1 cellular context compared by ENCODE assay signal in the genomic region with DNA sequence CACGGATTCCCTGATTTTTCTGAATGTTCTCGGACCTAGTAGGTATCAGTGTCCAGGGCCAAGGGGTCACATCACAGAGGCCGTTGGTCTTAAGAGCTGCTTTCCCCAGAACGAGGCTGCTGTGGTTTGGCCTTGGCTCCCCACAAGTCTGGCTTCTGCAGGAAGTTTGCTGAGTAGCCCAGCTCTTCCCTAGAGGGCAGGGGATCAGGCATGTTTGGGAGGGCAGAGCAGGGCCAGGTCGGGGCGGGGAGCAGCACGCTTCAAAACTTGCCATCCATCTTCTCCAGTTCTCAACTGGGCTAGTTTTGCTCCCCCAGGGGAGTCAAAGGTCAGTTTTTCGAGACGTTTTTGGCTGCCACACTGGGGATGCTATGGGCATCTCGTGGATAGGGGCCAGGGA.
TF ChIP-seq lines count a peak whose summit lies in the region.

No MANE protein-coding gene starts in this region.

TF ChIP-seq in H1, 55 proteins besides CTCF, POLR2A, EP300 and RAD21:
- TF ChIP-seq RBBP5 (IDR thresholded peaks at IDR 0.05; ENCODE audit: borderline replicate concordance, low read depth, low read length) (no peak), HDAC2 (IDR thresholded peaks at IDR 0.05; ENCODE audit: borderline replicate concordance in 1 of 2, low read depth in 2 of 2, low read length in 2 of 2) (no peak), TCF12 (IDR thresholded peaks at IDR 0.05; ENCODE audit: low read depth, low read length) (no peak), KDM1A (IDR thresholded peaks at IDR 0.05; ENCODE audit: borderline replicate concordance, low read length) (no peak), NRF1 (IDR thresholded peaks at IDR 0.05; ENCODE audit: low read depth, low read length) (no peak)
